Comparison of ENCODE assay signal across 9 cellular contexts in genomic region chr10:59894114-59894513, GRCh38. TPM values are rescaled to one million over a fixed set of nuclear protein-coding genes. Genes with fewer than 3 reads are reported as not detected.
A peak's percentile ranks its signal among the peaks of the same experiment; 100 is the strongest.
DNase-seq lines count a peak whose midpoint lies in the region; ATAC-seq and TF ChIP-seq lines count a peak whose summit lies in the region.
"Had no signal": no experiment of that assay in that cellular context is flagged by ENCODE, and none has a peak within 500 bp of the region (broad histone marks: within the 10 kb centered on the region; RNA-seq: fewer than 3 reads in every experiment).

No MANE protein-coding gene starts in this region.

- in situ Hi-C loops in astrocyte of the cerebellum (cut with HindIII; ENCODE audit: low sequenced_read_pairs) = no loop called here

- H3K4me3 Mint-ChIP-seq in stimulated activated effector memory CD8-positive, alpha-beta T cell treated with anti-CD3 and anti-CD28 coated beads, Interleukin-12 subunit alpha, Interleukin-12 subunit beta, amount 100 ng/mL, for 72 hours = no peak overlapping the region

- no peaks in the 10 kb centered on the region for H3K9me3 Mint-ChIP-seq in stimulated activated effector memory CD8-positive, alpha-beta T cell treated with anti-CD3 and anti-CD28 coated beads, Interleukin-12 subunit alpha, Interleukin-12 subunit beta, amount 100 ng/mL, for 72 hours

- H3K27ac Mint-ChIP-seq in stimulated activated effector memory CD8-positive, alpha-beta T cell treated with anti-CD3 and anti-CD28 coated beads, Interleukin-12 subunit alpha, Interleukin-12 subunit beta, amount 100 ng/mL, for 72 hours = peak overlapping the region; percentile 69

- DNase-seq in H4 (ENCODE audit: low spot score) (peak; percentile 40), astrocyte of the cerebellum (ENCODE audit: low read depth) (peak; percentile 83), hepatic stellate cell (ENCODE audit: low spot score) (peak; percentile 50), NCI-H2029 (lab: John Stamatoyannopoulos, UW) (no peak), NCI-H1436 (lab: John Stamatoyannopoulos, UW) (no peak)
- DNase-seq in stimulated activated effector memory CD8-positive, alpha-beta T cell treated with anti-CD3 and anti-CD28 coated beads, Interleukin-12 subunit alpha, Interleukin-12 subunit beta, amount 100 ng/mL, for 72 hours (ENCODE audit: low spot score in 2 of 2) = no peak
- no peak for DNase-seq in activated CD8-positive, alpha-beta memory T cell treated with anti-CD3 and anti-CD28 coated beads for 24 hours
- no peak for DNase-seq in activated CD4-positive, alpha-beta T cell treated with anti-CD3 and anti-CD28 coated beads, Interleukin-2, amount 50 U/mL, for 1 hour

- H3K4me3 ChIP-seq in astrocyte of the cerebellum (ENCODE audit: low read depth, low read length) = no peak overlapping the region
- H3K4me3 ChIP-seq: skin epidermis had no signal

- no peak for ATAC-seq in stimulated activated effector memory CD8-positive, alpha-beta T cell treated with anti-CD3 and anti-CD28 coated beads, Interleukin-12 subunit alpha, Interleukin-12 subunit beta, amount 100 ng/mL, for 72 hours

- H3K4me1 Mint-ChIP-seq in stimulated activated effector memory CD8-positive, alpha-beta T cell treated with anti-CD3 and anti-CD28 coated beads, Interleukin-12 subunit alpha, Interleukin-12 subunit beta, amount 100 ng/mL, for 72 hours = peaks cover 80% of the 10 kb centered on the region

- no peak for TF ChIP-seq CTCF in astrocyte of the cerebellum (IDR thresholded peaks at IDR 0.05; ENCODE audit: low read depth, low read length, missing control alignments)

- H3K36me3 Mint-ChIP-seq in stimulated activated effector memory CD8-positive, alpha-beta T cell treated with anti-CD3 and anti-CD28 coated beads, Interleukin-12 subunit alpha, Interleukin-12 subunit beta, amount 100 ng/mL, for 72 hours = peaks cover 40% of the 10 kb centered on the region

RNA-seq across cellular contexts. Expression of gene CCDC6, which starts 12.2 kb away (rescaled TPM):
- total RNA-seq in H4 (2014; rRNA removed; shearing (Covaris generic)) = 13.3 and 14.5 TPM in 2 replicates

Comparison
In these comparisons a context has a peak if more than half of its experiments do, and no peak if none do; other contexts are left out.
1. DNase-seq: peak in H4 (single experiment), astrocyte of the cerebellum (single experiment) and hepatic stellate cell (single experiment); none in stimulated activated effector memory CD8-positive, alpha-beta T cell treated with anti-CD3 and anti-CD28 coated beads, Interleukin-12 subunit alpha, Interleukin-12 subunit beta, amount 100 ng/mL, for 72 hours (0 of 2), activated CD8-positive, alpha-beta memory T cell treated with anti-CD3 and anti-CD28 coated beads for 24 hours (single experiment), activated CD4-positive, alpha-beta T cell treated with anti-CD3 and anti-CD28 coated beads, Interleukin-2, amount 50 U/mL, for 1 hour (single experiment), NCI-H2029 (single experiment) and NCI-H1436 (single experiment).